In genomic region chr11:67289226-67289650, GRCh38 we compare ENCODE assay signal across 8 cellular contexts. TPM values are rescaled to one million over a fixed set of nuclear protein-coding genes. Genes with fewer than 3 reads are reported as not detected.
DNase-seq lines count a peak whose midpoint lies in the region; ATAC-seq and TF ChIP-seq lines count a peak whose summit lies in the region.

TSS of gene ANKRD13D (plus strand) at chr11:67289303. CDS start at chr11:67289461, 158 bp downstream.

- peak within 1 kb of the TSS; percentile 97 for H2BK15ac ChIP-seq in mesenchymal stem cell (ENCODE audit: low read depth, poor library complexity, severe bottlenecking)

- H3K14ac ChIP-seq in mesenchymal stem cell (ENCODE audit: low read length in 2 of 2): peak within 1 kb of the TSS in 1 of 2 experiments; percentile 99

- peak within 1 kb of the TSS; percentile 100 for H3K9ac ChIP-seq in Karpas-422 (ENCODE audit: low read length)
- peak within 1 kb of the TSS; percentile 90 for H3K9ac ChIP-seq in mesenchymal stem cell (ENCODE audit: low read length)

- H3K4me3 ChIP-seq in Karpas-422 (ENCODE audit: low read length): peak within 1 kb of the TSS; percentile 98
- peak within 1 kb of the TSS; percentile 74 to 90 for H3K4me3 ChIP-seq in mesenchymal stem cell (ENCODE audit: insufficient read depth in 1 of 2, low read depth in 1 of 2, low read length in 2 of 2)
- peak within 1 kb of the TSS; percentile 59 to 90 (median 82) for H3K4me3 ChIP-seq in tibial nerve

- H3K27ac ChIP-seq in Karpas-422 (ENCODE audit: low read length): peak within 1 kb of the TSS; percentile 100
- H3K27ac ChIP-seq in mesenchymal stem cell (ENCODE audit: low read length, poor library complexity, severe bottlenecking): peak within 1 kb of the TSS; percentile 95
- peak within 1 kb of the TSS; percentile 84 to 96 (median 93) for H3K27ac ChIP-seq in tibial nerve

- H3K27me3 ChIP-seq in Karpas-422 (ENCODE audit: low read length): no peaks in the 10 kb centered on the region
- no peaks in the 10 kb centered on the region for H3K27me3 ChIP-seq in mesenchymal stem cell (ENCODE audit: control insufficient read depth in 1 of 2, insufficient read depth in 1 of 2, low read length in 2 of 2)
- H3K27me3 ChIP-seq in tibial nerve: no peaks in the 10 kb centered on the region

- peak; percentile 52 for ATAC-seq in GM19035 (IDR thresholded peaks at IDR 0.05; ENCODE audit: unreplicated experiment)

- H3K36me3 ChIP-seq in Karpas-422 (ENCODE audit: insufficient read depth, low read length) (peaks cover 34% of the 10 kb centered on the region), mesenchymal stem cell (ENCODE audit: control insufficient read depth in 1 of 2, insufficient read depth in 2 of 2, low read depth in 1 of 2, low read length in 2 of 2) (peaks cover 61% of the 10 kb centered on the region in 2 experiments), tibial nerve (peaks cover 0 to 65% (median 23%) of the 10 kb centered on the region in 3 donors)

- no peaks in the 10 kb centered on the region for H4K20me1 ChIP-seq in Karpas-422 (ENCODE audit: insufficient read depth, low read depth, low read length)

- 2% methylated on average over 24 of the region's 56 CpGs for WGBS in mesenchymal stem cell
- WGBS in tibial nerve, 2 donors: 0% methylated on average over 6 of the region's 56 CpGs; no CpG with 5 or more reads in 1 of the 2 donors

- H3K9me3 ChIP-seq in Karpas-422 (ENCODE audit: low read length) (peaks cover 4% of the 10 kb centered on the region; the same call in 1 of the 2 replicates), mesenchymal stem cell (ENCODE audit: control insufficient read depth, low read length) (no peaks in the 10 kb centered on the region), tibial nerve (no peaks in the 10 kb centered on the region)

- H3K79me1 ChIP-seq in mesenchymal stem cell (replicated peaks; ENCODE audit: low read length, poor library complexity, severe bottlenecking): peaks cover 30% of the 10 kb centered on the region

- peak within 1 kb of the TSS; percentile 100 for H4K8ac ChIP-seq in mesenchymal stem cell (ENCODE audit: low read length)

- peaks cover 35% of the 10 kb centered on the region for H3K4me1 Mint-ChIP-seq in chondrocyte (ENCODE audit: low read depth)

- peaks cover 35% of the 10 kb centered on the region for H3K79me2 ChIP-seq in Karpas-422 (ENCODE audit: low read length)

- TF ChIP-seq CTCF in chondrocyte (IDR thresholded peaks at IDR 0.05) (no peak), tibial nerve (IDR thresholded peaks at IDR 0.05) (no peak)

- H3K9me3 Mint-ChIP-seq in chondrocyte (ENCODE audit: low read depth): no peaks in the 10 kb centered on the region

- H4K91ac ChIP-seq in mesenchymal stem cell (ENCODE audit: low read length): peak within 1 kb of the TSS; percentile 99

- H2BK12ac ChIP-seq in mesenchymal stem cell (ENCODE audit: low read length in 2 of 2): peak within 1 kb of the TSS; percentile 80 to 83

- H3K4me2 ChIP-seq in Karpas-422 (ENCODE audit: low read depth, low read length, poor library complexity, severe bottlenecking) (peak within 1 kb of the TSS; percentile 99), mesenchymal stem cell (ENCODE audit: low read length, poor library complexity, severe bottlenecking) (peak within 1 kb of the TSS; percentile 94)

- DNase-seq in AG20443 (ENCODE audit: low spot score): peak; percentile 96
- no peak for DNase-seq in Karpas-422
- no peak for DNase-seq in chondrocyte (ENCODE audit: low spot score)
- DNase-seq in mesenchymal stem cell: no peak
- DNase-seq in tibial nerve (ENCODE audit: low spot score in 2 of 2): no peak
- no peak for DNase-seq in inferior parietal cortex (ENCODE audit: extremely low spot score)
- DNase-seq in DMS114 treated with DMSO at 0.1 percent for 48 hours (lab: John Stamatoyannopoulos, UW; ENCODE audit: unreplicated experiment): no peak

- H3K4me1 ChIP-seq in Karpas-422 (ENCODE audit: low read length): peaks cover 39% of the 10 kb centered on the region
- peaks cover 33% of the 10 kb centered on the region for H3K4me1 ChIP-seq in mesenchymal stem cell (ENCODE audit: control insufficient read depth, insufficient read depth, low read depth, low read length)
- peaks cover 0 to 73% (median 33%) of the 10 kb centered on the region in 4 donors for H3K4me1 ChIP-seq in tibial nerve

- H2BK5ac ChIP-seq in mesenchymal stem cell (ENCODE audit: low read depth, low read length, poor library complexity, severe bottlenecking): peak within 1 kb of the TSS; percentile 87

- peak within 1 kb of the TSS; percentile 100 for H3K4ac ChIP-seq in mesenchymal stem cell (ENCODE audit: low read depth in 1 of 2, low read length in 2 of 2)

- peaks cover 5% of the 10 kb centered on the region for H3K36me3 Mint-ChIP-seq in chondrocyte (ENCODE audit: low read depth)

- peak within 1 kb of the TSS; percentile 100 for H2BK120ac ChIP-seq in mesenchymal stem cell (ENCODE audit: low read depth, low read length)

- H3K27ac Mint-ChIP-seq in chondrocyte (ENCODE audit: unreplicated experiment): peak within 1 kb of the TSS; percentile 95

- H3K18ac ChIP-seq in mesenchymal stem cell (ENCODE audit: low read depth in 1 of 2, low read length in 2 of 2): peak within 1 kb of the TSS; percentile 100

- H2AFZ ChIP-seq in Karpas-422 (ENCODE audit: low read length) (no peak within 1 kb of the TSS), mesenchymal stem cell (ENCODE audit: low read depth, low read length) (peak within 1 kb of the TSS; percentile 49)

- no peak for TF ChIP-seq POLR2A in tibial nerve (IDR thresholded peaks at IDR 0.05)

- H3K4me3 Mint-ChIP-seq in chondrocyte (ENCODE audit: unreplicated experiment): peak within 1 kb of the TSS; percentile 97

- H3K23ac ChIP-seq in mesenchymal stem cell (ENCODE audit: low read length in 2 of 2): peak within 1 kb of the TSS; percentile 84 to 92

- TF ChIP-seq EP300 in tibial nerve (IDR thresholded peaks at IDR 0.05): no peak

- H3K9me2 ChIP-seq in Karpas-422 (replicated peaks; ENCODE audit: insufficient read depth, low read length): no peaks in the 10 kb centered on the region

- peak within 1 kb of the TSS; percentile 79 for H2AK5ac ChIP-seq in mesenchymal stem cell (ENCODE audit: low read length, severe bottlenecking)

- H3K27me3 Mint-ChIP-seq in chondrocyte (ENCODE audit: low read depth): no peaks in the 10 kb centered on the region

RNA-seq across cellular contexts. Expression of gene ANKRD13D, which starts in this region (rescaled TPM):
- 31.3 and 91.8 TPM in 2 replicates for total RNA-seq in Karpas-422 (2014; rRNA removed; shearing (Covaris generic); ENCODE audit: low replicate concordance)
- total RNA-seq in chondrocyte: 40.0 to 51.8 TPM (median 47.8 TPM) in 3 replicates
- 27.5 TPM for polyA plus RNA-seq in mesenchymal stem cell (2013, experiment 1 of 2)
- polyA plus RNA-seq in mesenchymal stem cell (2013, experiment 2 of 2): 27.7 TPM
- 100 to 1,000 TPM in 1 of 4 donors, 10 to 100 TPM in 3; 46.8 to 158 (median 69.5) TPM for total RNA-seq in tibial nerve
